In genomic region chr7:152394214-152394613, GRCh38 we compare ENCODE assay signal across 8 cellular contexts. TPM values are rescaled to one million over a fixed set of nuclear protein-coding genes. Genes with fewer than 3 reads are reported as not detected.
DNase-seq lines count a peak whose midpoint lies in the region; ATAC-seq, FAIRE-seq and TF ChIP-seq lines count a peak whose summit lies in the region.
"Not testable (repeated sequence)": the region's sequence is repeated elsewhere in the genome, so short reads cannot be mapped to it uniquely, and the experiment has no call there.

No MANE protein-coding gene starts in this region.

- not testable (repeated sequence) for H3K27ac ChIP-seq in IMR-90 (ENCODE audit: insufficient read depth, low read length); gastroesophageal sphincter; liver (ENCODE audit: low read depth in 1 of 2, low read length in 2 of 2); trophoblast cell (ENCODE audit: low read depth, low read length)

- not testable (repeated sequence) for H2AK5ac ChIP-seq in IMR-90 (ENCODE audit: low read depth, low read length); trophoblast cell (ENCODE audit: low read length)

- peak; percentile 49 for TF ChIP-seq CTCF in IMR-90 (conservative IDR thresholded peaks at IDR 0.05; ENCODE audit: low read depth, low read length)
- peak; percentile 48 for TF ChIP-seq CTCF in cardiac fibroblast (IDR thresholded peaks at IDR 0.05; ENCODE audit: low read depth, low read length)
- TF ChIP-seq CTCF in gastroesophageal sphincter (IDR thresholded peaks at IDR 0.05): peak; percentile 32 to 66 (median 50)
- peak; percentile 44 for TF ChIP-seq CTCF in liver (IDR thresholded peaks at IDR 0.05; ENCODE audit: low read depth, low read length, missing input control)

- H2BK20ac ChIP-seq in IMR-90 (ENCODE audit: low read depth, low read length): not testable (repeated sequence)

- not testable (repeated sequence) for H3K18ac ChIP-seq in IMR-90 (ENCODE audit: low read depth, low read length); trophoblast cell (ENCODE audit: low read length)

- H3K79me1 ChIP-seq in IMR-90 (ENCODE audit: low read depth in 1 of 2, low read length in 2 of 2): peaks cover 11 to 55% of the 10 kb centered on the region in 2 experiments
- H3K79me1 ChIP-seq in trophoblast cell (ENCODE audit: low read length): not testable (repeated sequence)

- not testable (repeated sequence) for H2BK15ac ChIP-seq in IMR-90 (ENCODE audit: low read depth, low read length)

- CTCF ChIA-PET in IMR-90 (lab: Yijun Ruan, JAX): interaction anchor here (0.6 kb wide), 1 partner anchor 292 kb away, joined by 4 read pairs; no protein-coding TSS in a partner anchor

- H2BK12ac ChIP-seq in trophoblast cell (ENCODE audit: low read length): not testable (repeated sequence)

- not testable (repeated sequence) for H3K9me3 ChIP-seq in IMR-90 (ENCODE audit: control insufficient read depth, insufficient read depth, low read length); T-helper 17 cell (ENCODE audit: control insufficient read depth, low read length, poor library complexity, severe bottlenecking); gastroesophageal sphincter; liver (ENCODE audit: control insufficient read depth in 4 of 4, low read length in 3 of 4); trophoblast cell (ENCODE audit: insufficient read depth, low read depth, low read length)

- not testable (repeated sequence) for H4K12ac ChIP-seq in trophoblast cell (ENCODE audit: low read depth, low read length)

- not testable (repeated sequence) for TF ChIP-seq EP300 in gastroesophageal sphincter (IDR thresholded peaks at IDR 0.05)

- not testable (repeated sequence) for H3K36me3 Mint-ChIP-seq in T-helper 17 cell (ENCODE audit: low read depth)

- dilution Hi-C loops in IMR-90 (cut with HindIII; ENCODE audit: low sequenced_read_pairs, unreplicated experiment): not testable (repeated sequence)

- not testable (repeated sequence) for H3K14ac ChIP-seq in IMR-90 (replicated peaks; ENCODE audit: low read depth, low read length); trophoblast cell (ENCODE audit: low read length)

- not testable (repeated sequence) for H3K4ac ChIP-seq in IMR-90 (ENCODE audit: low read depth, low read length); trophoblast cell (ENCODE audit: low read depth, low read length)

- not testable (repeated sequence) for H2BK5ac ChIP-seq in IMR-90 (ENCODE audit: low read depth, low read length, poor library complexity, severe bottlenecking); trophoblast cell (ENCODE audit: low read depth, low read length, poor library complexity)

- not testable (repeated sequence) for H3K56ac ChIP-seq in IMR-90 (ENCODE audit: extremely low read depth, insufficient read depth, low read length)

- DNase-seq in D341Med (ENCODE audit: low spot score) (peak; percentile 55), IMR-90 (peak; percentile 54), cardiac fibroblast (ENCODE audit: low read depth in 2 of 2) (peak; percentile 52 to 63), trophoblast cell (peak; percentile 54 to 87), urothelium cell line (ENCODE audit: low spot score) (peak; percentile 6)
- DNase-seq in T-helper 17 cell: not testable (repeated sequence)

- H3K27me3 ChIP-seq in IMR-90 (ENCODE audit: control insufficient read depth, insufficient read depth, low read length); gastroesophageal sphincter; liver (ENCODE audit: control insufficient read depth in 4 of 4, insufficient read depth in 4 of 4, low read length in 3 of 4); trophoblast cell (ENCODE audit: insufficient read depth, low read length): not testable (repeated sequence)

- not testable (repeated sequence) for H3K27ac Mint-ChIP-seq in T-helper 17 cell

- H4K5ac ChIP-seq in IMR-90 (ENCODE audit: low read depth, low read length): not testable (repeated sequence)

- not testable (repeated sequence) for H4K8ac ChIP-seq in IMR-90 (ENCODE audit: low read depth in 2 of 2, low read length in 2 of 2); trophoblast cell (ENCODE audit: low read depth, low read length)

- not testable (repeated sequence) for BruUV-seq in IMR-90 (replicated peaks; lab: Mats Ljungman, UMichigan)

- H3K4me1 ChIP-seq in IMR-90 (ENCODE audit: control insufficient read depth, insufficient read depth, low read length); liver (ENCODE audit: control insufficient read depth in 4 of 4, insufficient read depth in 4 of 4, low read length in 3 of 4); trophoblast cell (ENCODE audit: control insufficient read depth in 1 of 2, insufficient read depth in 2 of 2, low read length in 2 of 2): not testable (repeated sequence)
- peaks cover 0 to 49% (median 0%) of the 10 kb centered on the region in 3 donors for H3K4me1 ChIP-seq in gastroesophageal sphincter

- H3K4me3 Mint-ChIP-seq in T-helper 17 cell: not testable (repeated sequence)

- not testable (repeated sequence) for H3K9ac ChIP-seq in IMR-90 (ENCODE audit: low read depth, low read length); liver (ENCODE audit: low read depth in 1 of 2, low read length in 2 of 2); trophoblast cell (ENCODE audit: low read length)

- intact Hi-C loops in IMR-90 (cut with micrococcal nuclease): not testable (repeated sequence)

- TF ChIP-seq RAD21 in IMR-90 (IDR thresholded peaks at IDR 0.05; ENCODE audit: low read length): not testable (repeated sequence)
- TF ChIP-seq RAD21 in liver (IDR thresholded peaks at IDR 0.05): peak; percentile 19 to 52

- not testable (repeated sequence) for H3K23ac ChIP-seq in IMR-90 (ENCODE audit: low read depth, low read length); trophoblast cell (ENCODE audit: low read length)

- H3K4me2 ChIP-seq in IMR-90 (ENCODE audit: low read depth, low read length); trophoblast cell (ENCODE audit: low read length): not testable (repeated sequence)

- not testable (repeated sequence) for H3K36me3 ChIP-seq in IMR-90 (ENCODE audit: control insufficient read depth, insufficient read depth, low read length); gastroesophageal sphincter; liver (ENCODE audit: control insufficient read depth in 4 of 4, insufficient read depth in 3 of 4, low read depth in 1 of 4, low read length in 3 of 4); trophoblast cell (ENCODE audit: control insufficient read depth in 1 of 2, insufficient read depth in 2 of 2, low read length in 2 of 2)

- H3K27me3 Mint-ChIP-seq in T-helper 17 cell: not testable (repeated sequence)

- ATAC-seq in IMR-90 (ENCODE audit: low read depth): peak; percentile 68
- ATAC-seq in T-helper 17 cell: peak; percentile 33
- peak; percentile 78 for ATAC-seq in gastroesophageal sphincter

- not testable (repeated sequence) for H4K91ac ChIP-seq in IMR-90 (ENCODE audit: insufficient read depth, low read depth, low read length); trophoblast cell (ENCODE audit: low read depth, low read length)

- H3K4me3 ChIP-seq in IMR-90 (ENCODE audit: insufficient read depth, low read depth, low read length); cardiac fibroblast (replicated peaks in 1 of 2; ENCODE audit: low read depth in 2 of 2, low read length in 2 of 2); gastroesophageal sphincter; liver (ENCODE audit: low read depth in 1 of 3, low read length in 3 of 3); trophoblast cell (ENCODE audit: low read depth, low read length): not testable (repeated sequence)

- H4K20me1 ChIP-seq in IMR-90 (ENCODE audit: insufficient read depth, low read length): peaks cover 73% of the 10 kb centered on the region

- peaks cover 44% of the 10 kb centered on the region for H3K4me1 Mint-ChIP-seq in T-helper 17 cell

- H2BK120ac ChIP-seq in IMR-90 (ENCODE audit: low read depth, low read length); trophoblast cell (ENCODE audit: insufficient read depth, low read length, poor library complexity): not testable (repeated sequence)

- H3K9me1 ChIP-seq in IMR-90 (ENCODE audit: insufficient read depth, low read length): not testable (repeated sequence)

- 17 to 86% methylated on average over 1 to 2 of the region's 3 CpGs for WGBS in IMR-90 (ENCODE audit: extremely low coverage in 2 of 2, insufficient read length in 1 of 2), 2 experiments
- 32 to 45% methylated on average over 2 to 3 of the region's 3 CpGs for WGBS in gastroesophageal sphincter (ENCODE audit: low coverage in 1 of 2), 2 donors
- 71% methylated on average over 3 of the region's 3 CpGs for WGBS in liver
- 86% methylated on average over 1 of the region's 3 CpGs for WGBS in trophoblast cell (ENCODE audit: extremely low coverage, insufficient coverage, insufficient read length)

- not testable (repeated sequence) for H2AFZ ChIP-seq in IMR-90 (replicated peaks; ENCODE audit: low read length, poor library complexity); trophoblast cell (ENCODE audit: insufficient read depth, low read length, poor library complexity)

- not testable (repeated sequence) for FAIRE-seq in urothelium cell line (lab: Jason Lieb, UNC)

- TF ChIP-seq POLR2A in IMR-90 (IDR thresholded peaks at IDR 0.05; ENCODE audit: low read depth, low read length); gastroesophageal sphincter (IDR thresholded peaks at IDR 0.05): not testable (repeated sequence)

- H2AK9ac ChIP-seq in IMR-90 (replicated peaks; ENCODE audit: low read depth, low read length, poor library complexity): not testable (repeated sequence)

- not testable (repeated sequence) for H3K79me2 ChIP-seq in trophoblast cell (ENCODE audit: control insufficient read depth, insufficient read depth, low read length, poor library complexity)

- POLR2A ChIA-PET in IMR-90 (lab: Charles Lee; ENCODE audit: unreplicated experiment): interaction anchor here (0.5 kb wide), 1 partner anchor 8 kb away, joined by 3 read pairs; no protein-coding TSS in a partner anchor

- in situ Hi-C loops in IMR-90 (cut with MboI; ENCODE audit: low sequenced_read_pairs): not testable (repeated sequence)

RNA-seq across cellular contexts. Expression of gene KMT2C, which starts 41.6 kb away (rescaled TPM):
- total RNA-seq in IMR-90 (2012; rRNA removed): 23.3 and 24.4 TPM in 2 replicates
- 7.3 and 8.0 TPM in 2 replicates for polyA plus RNA-seq in IMR-90 (2012; rRNA removed)
- 2.7 and 3.6 TPM in 2 replicates for polyA plus RNA-seq in IMR-90 (2012; cell fraction: cytosol; rRNA removed)
- 6.6 and 24.9 TPM in 2 replicates for polyA plus RNA-seq in IMR-90 (2012; cell fraction: nucleus; rRNA removed; ENCODE audit: low replicate concordance)
- total RNA-seq in T-helper 17 cell: 100 to 1,000 TPM; 151 to 154 TPM
- 10 to 100 TPM; 63.0 to 84.8 (median 75.5) TPM for total RNA-seq in gastroesophageal sphincter
- total RNA-seq in liver: 10 to 100 TPM; 31.1 to 35.3 TPM
- polyA plus RNA-seq in liver: 1 to 10 TPM; 6.3 to 7.5 TPM
- polyA plus RNA-seq in trophoblast cell (2013): 26.4 and 28.2 TPM in 2 replicates
